In genomic region chr6:25963426-25964123, GRCh38 we compare ENCODE assay signal across 8 cellular contexts. TPM values are rescaled to one million over a fixed set of nuclear protein-coding genes. Genes with fewer than 3 reads are reported as not detected.
A peak's percentile ranks its signal among the peaks of the same experiment; 100 is the strongest.
DNase-seq lines count a peak whose midpoint lies in the region; ATAC-seq and TF ChIP-seq lines count a peak whose summit lies in the region.

No MANE protein-coding gene starts in this region.

- TF ChIP-seq CTCF in stomach (IDR thresholded peaks at IDR 0.05), result no peak

- H3K9me3 Mint-ChIP-seq in IgD-negative memory B cell, result no peaks in the 10 kb centered on the region
- peaks cover 5% of the 10 kb centered on the region for H3K9me3 Mint-ChIP-seq in activated naive CD8-positive, alpha-beta T cell treated with anti-CD3 and anti-CD28 coated beads, Interleukin-2, amount 10 ng/mL, durations not matched to agents 7 days and 5 days

- H3K9me3 ChIP-seq in BLaER1, result peaks cover 25% of the 10 kb centered on the region
- peaks cover 5% of the 10 kb centered on the region for H3K9me3 ChIP-seq in iPS-18c (ENCODE audit: control insufficient read depth, insufficient read depth, low read length)
- H3K9me3 ChIP-seq in stomach, result peaks cover 0 to 7% (median 0%) of the 10 kb centered on the region in 4 donors

- no peaks in the 10 kb centered on the region for H3K27me3 ChIP-seq in BLaER1
- H3K27me3 ChIP-seq in stomach, result no peaks in the 10 kb centered on the region

- H3K27ac Mint-ChIP-seq in IgD-negative memory B cell, result peak overlapping the region; percentile 85 to 98 (median 94)
- peak overlapping the region; percentile 80 for H3K27ac Mint-ChIP-seq in activated naive CD8-positive, alpha-beta T cell treated with anti-CD3 and anti-CD28 coated beads, Interleukin-2, amount 10 ng/mL, durations not matched to agents 7 days and 5 days

- POLR2A ChIA-PET in activated naive CD8-positive, alpha-beta T cell treated with anti-CD3 and anti-CD28 coated beads, Interleukin-2, amount 10 ng/mL, durations not matched to agents 7 days and 5 days (lab: Charles Lee), result interaction anchor here (1.3 to 2.6 kb wide), 6 partner anchors 18 to 63 kb away, joined by 3 to 17 read pairs (median 8); a partner anchor contains a TSS

- WGBS in stomach, 5 donors, result 6 to 11% (median 8%) methylated on average over 6 of the region's 6 CpGs

- H3K36me3 ChIP-seq in BLaER1 (peaks cover 42% of the 10 kb centered on the region), stomach (peaks cover 9 to 37% (median 33%) of the 10 kb centered on the region in 4 donors)

- peaks cover 80% of the 10 kb centered on the region for H3K4me1 ChIP-seq in BLaER1
- peaks cover 32 to 66% (median 57%) of the 10 kb centered on the region in 4 donors for H3K4me1 ChIP-seq in stomach

- no peak for ATAC-seq in activated naive CD8-positive, alpha-beta T cell treated with anti-CD3 and anti-CD28 coated beads, Interleukin-2, amount 10 ng/mL, durations not matched to agents 7 days and 5 days (ENCODE audit: low read depth)

- peaks cover 45% of the 10 kb centered on the region for H4K20me1 ChIP-seq in BLaER1

- H3K36me3 Mint-ChIP-seq in IgD-negative memory B cell, result peaks cover 15% of the 10 kb centered on the region
- H3K36me3 Mint-ChIP-seq in activated naive CD8-positive, alpha-beta T cell treated with anti-CD3 and anti-CD28 coated beads, Interleukin-2, amount 10 ng/mL, durations not matched to agents 7 days and 5 days, result peaks cover 43% of the 10 kb centered on the region

- no peaks in the 10 kb centered on the region for H3K27me3 Mint-ChIP-seq in IgD-negative memory B cell
- no peaks in the 10 kb centered on the region for H3K27me3 Mint-ChIP-seq in activated naive CD8-positive, alpha-beta T cell treated with anti-CD3 and anti-CD28 coated beads, Interleukin-2, amount 10 ng/mL, durations not matched to agents 7 days and 5 days

- no peak for TF ChIP-seq POLR2A in stomach (IDR thresholded peaks at IDR 0.05)

- H3K27ac ChIP-seq in BLaER1, result peak overlapping the region; percentile 97
- H3K27ac ChIP-seq in stomach, result peak overlapping the region; percentile 88 to 93 (median 91)

- peak overlapping the region; percentile 93 for H3K4me2 ChIP-seq in BLaER1

- peak overlapping the region; percentile 92 to 100 (median 98) for H3K4me3 Mint-ChIP-seq in IgD-negative memory B cell
- peak overlapping the region; percentile 98 for H3K4me3 Mint-ChIP-seq in activated naive CD8-positive, alpha-beta T cell treated with anti-CD3 and anti-CD28 coated beads, Interleukin-2, amount 10 ng/mL, durations not matched to agents 7 days and 5 days

- TF ChIP-seq EP300 in stomach (IDR thresholded peaks at IDR 0.05), result no peak

- intact Hi-C loops in stomach (cut with DNase I; ENCODE audit: low total_unique reads), result no loop called here

- H3K4me1 Mint-ChIP-seq in IgD-negative memory B cell, result peaks cover 61 to 69% (median 61%) of the 10 kb centered on the region in 3 donors
- peaks cover 58% of the 10 kb centered on the region for H3K4me1 Mint-ChIP-seq in activated naive CD8-positive, alpha-beta T cell treated with anti-CD3 and anti-CD28 coated beads, Interleukin-2, amount 10 ng/mL, durations not matched to agents 7 days and 5 days

- no peak for DNase-seq in activated naive CD8-positive, alpha-beta T cell treated with anti-CD3 and anti-CD28 coated beads, Interleukin-2, amount 10 ng/mL, durations not matched to agents 7 days and 5 days
- DNase-seq in stomach, result no peak
- no peak for DNase-seq in stimulated activated naive CD4-positive, alpha-beta T cell treated with Interleukin-2 at 50 U/mL for 16 hours (lab: John Stamatoyannopoulos, UW)
- no peak for DNase-seq in NCI-H2227 (lab: John Stamatoyannopoulos, UW; ENCODE audit: unreplicated experiment)
- no peak for DNase-seq in middle frontal gyrus (ENCODE audit: extremely low spot score, low spot score)

- H3K4me3 ChIP-seq in BLaER1 (peak overlapping the region; percentile 87), iPS-18c (ENCODE audit: insufficient read depth, low read depth, low read length) (peak overlapping the region; percentile 25; the same call in 1 of the 2 replicates), stomach (peak overlapping the region; percentile 53 to 57 (median 55))

- peak overlapping the region; percentile 97 for H3K9ac ChIP-seq in BLaER1

RNA-seq across cellular contexts. Expression of gene TRIM38, which starts 1.0 kb away (rescaled TPM):
- polyA plus RNA-seq in IgD-negative memory B cell (23.7 TPM), stomach (1 to 10 TPM; 3.7 to 4.4 (median 4.1) TPM)
- 10 to 100 TPM; 29.1 TPM for total RNA-seq in activated naive CD8-positive, alpha-beta T cell treated with anti-CD3 and anti-CD28 coated beads, Interleukin-2, amount 10 ng/mL, durations not matched to agents 7 days and 5 days
- 10 to 100 TPM in 2 of 5 donors, 1 to 10 TPM in 3; 4.1 to 11.3 (median 7.8) TPM for total RNA-seq in stomach

RNA-seq across cellular contexts. Expression of gene SLC17A2, which starts 33.1 kb away (rescaled TPM):
- polyA plus RNA-seq in IgD-negative memory B cell (not detected), stomach (not detected)
- not detected for total RNA-seq in activated naive CD8-positive, alpha-beta T cell treated with anti-CD3 and anti-CD28 coated beads, Interleukin-2, amount 10 ng/mL, durations not matched to agents 7 days and 5 days
- total RNA-seq in stomach, result not detected

Comparison
In these comparisons a context has a peak if more than half of its experiments do, and no peak if none do; other contexts are left out.
1. H3K4me3 ChIP-seq: peak in every context shown above with its lines; median percentile 87 in BLaER1; 55 in stomach; 25 in iPS-18c.